17 cellular contexts compared by ENCODE assay signal in the genomic region with DNA sequence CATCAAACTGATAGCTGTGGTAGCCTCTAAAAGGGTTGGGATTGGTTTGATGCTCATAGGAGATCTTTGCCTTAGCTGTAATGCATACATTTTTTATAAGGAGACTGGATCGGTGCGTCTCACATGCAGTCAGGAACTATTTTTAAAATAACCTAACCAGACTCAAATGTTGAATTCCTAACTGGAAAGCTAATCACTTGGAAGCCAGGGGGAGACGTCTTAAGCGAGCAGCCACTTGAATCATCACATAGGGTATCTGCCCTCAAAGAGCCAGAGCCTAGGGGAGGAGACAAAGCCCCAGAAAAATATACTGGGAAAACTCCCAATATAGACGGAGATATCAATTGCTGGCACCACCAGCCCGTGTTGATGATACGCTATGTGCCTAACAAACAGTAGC.
DNase-seq lines count a peak whose midpoint lies in the region; ATAC-seq and TF ChIP-seq lines count a peak whose summit lies in the region.
"Had no signal": no experiment of that assay in that cellular context is flagged by ENCODE, and none has a peak within 500 bp of the region (broad histone marks: within the 10 kb centered on the region; RNA-seq: fewer than 3 reads in every experiment).

No MANE protein-coding gene starts in this region.

- H3K36me3 ChIP-seq in cardiac muscle cell (no peaks in the 10 kb centered on the region), uterus (no peaks in the 10 kb centered on the region)
- H3K36me3 ChIP-seq: stomach had no signal

- intact Hi-C loops in Right ventricle myocardium inferior (cut with DNase I) (no loop called here), uterus (cut with DNase I; ENCODE audit: low total_unique reads) (no loop called here)

- H3K9me3 ChIP-seq in cardiac muscle cell (ENCODE audit: low read depth) (no peaks in the 10 kb centered on the region), uterus (no peaks in the 10 kb centered on the region)
- H3K9me3 ChIP-seq: stomach had no signal

- no peaks in the 10 kb centered on the region for H3K27me3 ChIP-seq in cardiac muscle cell
- H3K27me3 ChIP-seq in uterus: no peaks in the 10 kb centered on the region
- H3K27me3 ChIP-seq: stomach had no signal

- H3K4me3 Mint-ChIP-seq in effector memory CD8-positive, alpha-beta T cell: no peak overlapping the region
- H3K4me3 Mint-ChIP-seq: activated naive CD8-positive, alpha-beta T cell had no signal

- H3K36me3 Mint-ChIP-seq in effector memory CD8-positive, alpha-beta T cell (ENCODE audit: insufficient read depth): no peaks in the 10 kb centered on the region
- H3K36me3 Mint-ChIP-seq: activated naive CD8-positive, alpha-beta T cell had no signal

- H3K9me3 Mint-ChIP-seq in effector memory CD8-positive, alpha-beta T cell: no peaks in the 10 kb centered on the region

- H3K27me3 Mint-ChIP-seq in effector memory CD8-positive, alpha-beta T cell: peaks cover 0 to 5% of the 10 kb centered on the region in 2 donors

- no peak for ATAC-seq in Right ventricle myocardium inferior
- no peak for ATAC-seq in effector memory CD8-positive, alpha-beta T cell (replicated peaks)
- ATAC-seq: activated CD4-positive, CD25-positive, alpha-beta regulatory T cell treated with anti-CD3 and anti-CD28 coated beads, Interleukin-2, amount 50 U/mL, for 24 hours had no signal

- H3K27ac ChIP-seq in cardiac muscle cell (no peak overlapping the region), uterus (no peak overlapping the region)
- H3K27ac ChIP-seq: 22Rv1, C4-2B, stomach had no signal

- H3K4me1 Mint-ChIP-seq in effector memory CD8-positive, alpha-beta T cell (ENCODE audit: low read depth in 2 of 2): no peaks in the 10 kb centered on the region

- H3K4me1 ChIP-seq in cardiac muscle cell (ENCODE audit: low read depth): peaks cover 3% of the 10 kb centered on the region
- no peaks in the 10 kb centered on the region for H3K4me1 ChIP-seq in uterus
- H3K4me1 ChIP-seq: stomach had no signal

- TF ChIP-seq CTCF in cardiac muscle cell (IDR thresholded peaks at IDR 0.05; ENCODE audit: low read depth, low read length) (peak; percentile 32), cardiac fibroblast (IDR thresholded peaks at IDR 0.05; ENCODE audit: low read depth, low read length) (peak; percentile 22), uterus (IDR thresholded peaks at IDR 0.05) (no peak)

- TF ChIP-seq POLR2A in uterus (IDR thresholded peaks at IDR 0.05): no peak

- H3K27ac Mint-ChIP-seq in effector memory CD8-positive, alpha-beta T cell: no peak overlapping the region
- H3K27ac Mint-ChIP-seq: activated naive CD8-positive, alpha-beta T cell had no signal

- peak; percentile 19 to 64 for DNase-seq in cardiac muscle cell (ENCODE audit: low read depth in 1 of 2, low spot score in 1 of 2)
- DNase-seq in Right ventricle myocardium inferior (ENCODE audit: missing footprints): no peak
- peak; percentile 51 to 68 for DNase-seq in cardiac fibroblast (ENCODE audit: low read depth in 2 of 2)
- DNase-seq in iris pigment epithelial cell (ENCODE audit: low read depth): peak; percentile 64
- DNase-seq in HUDEP-2 (lab: John Stamatoyannopoulos, UW; ENCODE audit: unreplicated experiment in 76 of 76): no peak
- DNase-seq in effector memory CD8-positive, alpha-beta T cell: no peak
- no peak for DNase-seq in activated naive CD4-positive, alpha-beta T cell treated with anti-CD3 and anti-CD28 coated beads, Interleukin-2, amount 50 U/mL, for 16 hours
- no peak for DNase-seq in uterus
- DNase-seq: NCI-H1436, NCI-H510A treated with DMSO at 0.1 percent for 48 hours, stomach, T-helper 9 cell, trophoblast cell had no signal

- H3K4me3 ChIP-seq in cardiac muscle cell: no peak overlapping the region
- H3K4me3 ChIP-seq in cardiac fibroblast (replicated peaks in 1 of 2; ENCODE audit: low read depth in 2 of 2, low read length in 2 of 2): no peak overlapping the region
- no peak overlapping the region for H3K4me3 ChIP-seq in uterus
- H3K4me3 ChIP-seq: stomach had no signal

Comparison
In these comparisons a context has a peak if more than half of its experiments do, and no peak if none do; other contexts are left out.
1. DNase-seq: peak in cardiac muscle cell (2 of 2), cardiac fibroblast (2 of 2) and iris pigment epithelial cell (single experiment); none in Right ventricle myocardium inferior (single experiment), HUDEP-2 (0 of 76), effector memory CD8-positive, alpha-beta T cell (0 of 3), activated naive CD4-positive, alpha-beta T cell treated with anti-CD3 and anti-CD28 coated beads, Interleukin-2, amount 50 U/mL, for 16 hours (single experiment) and uterus (0 of 2).
2. CTCF ChIP-seq: peak in cardiac muscle cell (single experiment) and cardiac fibroblast (single experiment); none in uterus (0 of 4).